In genomic region chr2:82278409-82278808, GRCh38 we compare ENCODE assay signal across 28 cellular contexts.
"Had no signal": no experiment of that assay in that cellular context is flagged by ENCODE, and none has a peak within 500 bp of the region (broad histone marks: within the 10 kb centered on the region; RNA-seq: fewer than 3 reads in every experiment).

No MANE protein-coding gene starts in this region.

- H3K27ac ChIP-seq: KMS-11, Peyer's patch, SJSA1 had no signal

- H3K27me3 ChIP-seq: Peyer's patch, SJSA1 had no signal

- H3K4me1 ChIP-seq: Peyer's patch, SJSA1 had no signal

- ATAC-seq: PC-3, T-cell had no signal

- H3K36me3 ChIP-seq: Peyer's patch, SJSA1 had no signal

- H3K9ac ChIP-seq: KMS-11, SK-N-SH had no signal

- H3K4me3 ChIP-seq: Peyer's patch, SJSA1 had no signal

- H3K4me2 ChIP-seq: KMS-11, SK-N-SH had no signal

- H3K9me3 ChIP-seq: Peyer's patch, SJSA1, SK-N-SH had no signal

- H3K9me2 ChIP-seq: SK-N-SH had no signal

- DNase-seq: Karpas-422, KBM-7, NCI-H1092, NCI-H1105, NCI-H1417 treated with DMSO at 0.1 percent for 48 hours, NCI-H1436 treated with DMSO at 0.1 percent for 48 hours, NCI-H1694 treated with DMSO at 0.1 percent for 48 hours, NCI-H187 treated with DMSO at 0.1 percent for 48 hours, NCI-H2029, NCI-H2081, NCI-H2171, NCI-H226, NCI-H446 treated with DMSO at 0.1 percent for 48 hours, NCI-H510A, NCI-H524, NCI-H526, NCI-H69, NCI-H748 treated with DMSO at 0.1 percent for 48 hours, NCI-H82, PC-3, Peyer's patch, Right ventricle myocardium superior, RPMI8226, SHP77 treated with DMSO at 0.1 percent for 48 hours, SK-N-SH, T-cell had no signal
